In genomic region chr1:119266386-119266785, GRCh38 we compare ENCODE assay signal across 1 cellular context.
TF ChIP-seq lines count a peak whose summit lies in the region.

No MANE protein-coding gene starts in this region.

TF ChIP-seq in GM12878, 131 proteins besides CTCF, POLR2A, EP300 and RAD21 (continued from another document):
- peak; percentile 92 for TF ChIP-seq RELB (IDR thresholded peaks at IDR 0.05; ENCODE audit: low read depth)
- TF ChIP-seq RUNX3 (IDR thresholded peaks at IDR 0.05; ENCODE audit: low read length): peak; percentile 77
- TF ChIP-seq ZSCAN29 (IDR thresholded peaks at IDR 0.05): no peak
- TF ChIP-seq NFXL1 (IDR thresholded peaks at IDR 0.05; ENCODE audit: borderline replicate concordance): no peak
- peak; percentile 77 for TF ChIP-seq SMAD1 (IDR thresholded peaks at IDR 0.05; ENCODE audit: low read depth, partially characterized antibody)
